In genomic region chr2:42008241-42008911, GRCh38 we compare ENCODE assay signal across 20 cellular contexts. TPM values are rescaled to one million over a fixed set of nuclear protein-coding genes. Genes with fewer than 3 reads are reported as not detected.
DNase-seq lines count a peak whose midpoint lies in the region; ATAC-seq and TF ChIP-seq lines count a peak whose summit lies in the region.
"Had no signal": no experiment of that assay in that cellular context is flagged by ENCODE, and none has a peak within 500 bp of the region (broad histone marks: within the 10 kb centered on the region; RNA-seq: fewer than 3 reads in every experiment).

No MANE protein-coding gene starts in this region.

- peak overlapping the region; percentile 52 for H4K91ac ChIP-seq in mesenchymal stem cell (ENCODE audit: low read length)

- H3K27ac ChIP-seq in left ventricle myocardium inferior (replicated peaks) (no peak overlapping the region), mesenchymal stem cell (ENCODE audit: low read length, poor library complexity, severe bottlenecking) (no peak overlapping the region), aorta (ENCODE audit: low read depth in 1 of 2, low read length in 2 of 2) (no peak overlapping the region), esophagus muscularis mucosa (replicated peaks in 1 of 4) (no peak overlapping the region)
- H3K27ac ChIP-seq: vagina had no signal

- H2BK15ac ChIP-seq in mesenchymal stem cell (ENCODE audit: low read depth, poor library complexity, severe bottlenecking): peak overlapping the region; percentile 49

- TF ChIP-seq POLR2A in esophagus muscularis mucosa (IDR thresholded peaks at IDR 0.05; ENCODE audit: low read depth): no peak

- no peak overlapping the region for H3K9ac ChIP-seq in mesenchymal stem cell (ENCODE audit: low read length)

- H2BK5ac ChIP-seq in mesenchymal stem cell (ENCODE audit: low read depth, low read length, poor library complexity, severe bottlenecking): no peak overlapping the region

- no peaks in the 10 kb centered on the region for H3K36me3 ChIP-seq in left ventricle myocardium inferior
- H3K36me3 ChIP-seq in mesenchymal stem cell (ENCODE audit: control insufficient read depth in 1 of 2, insufficient read depth in 2 of 2, low read depth in 1 of 2, low read length in 2 of 2): no peaks in the 10 kb centered on the region
- no peaks in the 10 kb centered on the region for H3K36me3 ChIP-seq in aorta (ENCODE audit: control insufficient read depth in 1 of 2, insufficient read depth in 2 of 2, low read length in 1 of 2)
- no peaks in the 10 kb centered on the region for H3K36me3 ChIP-seq in esophagus muscularis mucosa
- H3K36me3 ChIP-seq: vagina had no signal

- H3K4me2 ChIP-seq in mesenchymal stem cell (ENCODE audit: low read length, poor library complexity, severe bottlenecking): no peak overlapping the region
- H3K4me2 ChIP-seq: A549 had no signal

- peak overlapping the region in 1 of 2 experiments; percentile 32 for H2BK12ac ChIP-seq in mesenchymal stem cell (ENCODE audit: low read length in 2 of 2)

- peak overlapping the region in 1 of 2 experiments; percentile 47 for H3K4ac ChIP-seq in mesenchymal stem cell (ENCODE audit: low read depth in 1 of 2, low read length in 2 of 2)

- H3K9me3 ChIP-seq in left ventricle myocardium inferior (replicated peaks) (peaks cover 7% of the 10 kb centered on the region), mesenchymal stem cell (ENCODE audit: control insufficient read depth, low read length) (peaks cover 4% of the 10 kb centered on the region), aorta (ENCODE audit: control insufficient read depth, low read length) (no peaks in the 10 kb centered on the region), esophagus muscularis mucosa (no peaks in the 10 kb centered on the region)
- H3K9me3 ChIP-seq: vagina had no signal

- TF ChIP-seq CTCF in left ventricle myocardium inferior (IDR thresholded peaks at IDR 0.05; ENCODE audit: borderline replicate concordance) (no peak), choroid plexus epithelial cell (conservative IDR thresholded peaks at IDR 0.05; ENCODE audit: low read depth, low read length) (no peak), esophagus muscularis mucosa (IDR thresholded peaks at IDR 0.05) (no peak)

- H3K14ac ChIP-seq in mesenchymal stem cell (ENCODE audit: low read length in 2 of 2): no peak overlapping the region

- DNase-seq in left ventricle myocardium superior (no peak), left ventricle myocardium inferior (no peak), choroid plexus epithelial cell (ENCODE audit: low read depth) (peak; percentile 56), mesenchymal stem cell (peak; percentile 50), aorta (no peak), esophagus muscularis mucosa (ENCODE audit: extremely low spot score) (no peak)
- DNase-seq: activated CD4-positive, CD25-positive, alpha-beta regulatory T cell; activated effector memory CD4-positive, alpha-beta T cell treated with anti-CD3 and anti-CD28 coated beads, Interleukin-2, amount 50 U/mL, for 16 hours; head of caudate nucleus; HFFc6; NCI-H1694 treated with DMSO at 0.1 percent for 48 hours; NK-92 treated with Interleukin-12 subunit alpha and Interleukin-12 subunit beta, amount 100 ng/mL, for 24 hours; stimulated activated naive CD8-positive, alpha-beta T cell treated with anti-CD3 and anti-CD28 coated beads, Interleukin-15, Interleukin-2, amounts not matched to agents 100 U/mL and 50 U/mL, for 24 hours; T-helper 2 cell had no signal

- no peaks in the 10 kb centered on the region for H3K79me1 ChIP-seq in mesenchymal stem cell (replicated peaks; ENCODE audit: low read length, poor library complexity, severe bottlenecking)

- peak; percentile 37 for ATAC-seq in left ventricle myocardium superior
- ATAC-seq in aorta (ENCODE audit: low FRiP score): peak; percentile 13
- no peak for ATAC-seq in HG02852 (IDR thresholded peaks at IDR 0.05; ENCODE audit: unreplicated experiment)
- ATAC-seq in GM19463 (IDR thresholded peaks at IDR 0.05; ENCODE audit: unreplicated experiment): no peak
- ATAC-seq: A549; Right ventricle myocardium inferior; stimulated activated naive CD8-positive, alpha-beta T cell treated with anti-CD3 and anti-CD28 coated beads, Interleukin-15, Interleukin-2, amounts not matched to agents 100 U/mL and 50 U/mL, for 24 hours had no signal

- intact Hi-C loops in left ventricle myocardium superior (cut with micrococcal nuclease) (no loop called here), left ventricle myocardium inferior (cut with micrococcal nuclease) (no loop called here), aorta (cut with DNase I) (no loop called here), esophagus muscularis mucosa (cut with DNase I) (no loop called here)

- H3K27me3 ChIP-seq in left ventricle myocardium inferior (ENCODE audit: low read depth): no peaks in the 10 kb centered on the region
- peaks cover 0 to 17% of the 10 kb centered on the region in 2 experiments for H3K27me3 ChIP-seq in mesenchymal stem cell (ENCODE audit: control insufficient read depth in 1 of 2, insufficient read depth in 1 of 2, low read length in 2 of 2)
- H3K27me3 ChIP-seq in aorta (ENCODE audit: control insufficient read depth in 1 of 2, insufficient read depth in 2 of 2, low read length in 1 of 2): no peaks in the 10 kb centered on the region
- no peaks in the 10 kb centered on the region for H3K27me3 ChIP-seq in esophagus muscularis mucosa
- H3K27me3 ChIP-seq: vagina had no signal

- 73% methylated on average over 10 of the region's 10 CpGs for WGBS in mesenchymal stem cell
- 82 to 91% methylated on average over 10 of the region's 10 CpGs for WGBS in aorta, 2 donors
- 91% methylated on average over 10 of the region's 10 CpGs for WGBS in esophagus muscularis mucosa

- H3K4me1 ChIP-seq in left ventricle myocardium inferior (peaks cover 5% of the 10 kb centered on the region), mesenchymal stem cell (ENCODE audit: control insufficient read depth, insufficient read depth, low read depth, low read length) (peaks cover 21% of the 10 kb centered on the region), aorta (ENCODE audit: control insufficient read depth in 1 of 2, insufficient read depth in 2 of 2, low read length in 2 of 2) (no peaks in the 10 kb centered on the region), esophagus muscularis mucosa (peaks cover 0 to 7% (median 0%) of the 10 kb centered on the region in 4 donors)
- H3K4me1 ChIP-seq: A549 had no signal

- no peak overlapping the region for H3K23ac ChIP-seq in mesenchymal stem cell (ENCODE audit: low read length in 2 of 2)

- H2AK5ac ChIP-seq in mesenchymal stem cell (ENCODE audit: low read length, severe bottlenecking): no peak overlapping the region

- no peak overlapping the region for H4K8ac ChIP-seq in mesenchymal stem cell (ENCODE audit: low read length)

- no peak overlapping the region for H3K18ac ChIP-seq in mesenchymal stem cell (ENCODE audit: low read depth in 1 of 2, low read length in 2 of 2)

- no peak for TF ChIP-seq EP300 in esophagus muscularis mucosa (IDR thresholded peaks at IDR 0.05)

- H2AFZ ChIP-seq in mesenchymal stem cell (ENCODE audit: low read depth, low read length): no peak overlapping the region

- no peak overlapping the region for H2BK120ac ChIP-seq in mesenchymal stem cell (ENCODE audit: low read depth, low read length)

- H3K4me3 ChIP-seq in left ventricle myocardium inferior (no peak overlapping the region), choroid plexus epithelial cell (ENCODE audit: low read depth, low read length) (no peak overlapping the region), mesenchymal stem cell (ENCODE audit: insufficient read depth in 1 of 2, low read depth in 1 of 2, low read length in 2 of 2) (no peak overlapping the region), aorta (ENCODE audit: low read length in 2 of 2) (no peak overlapping the region), esophagus muscularis mucosa (no peak overlapping the region)
- H3K4me3 ChIP-seq: A549, vagina had no signal

RNA-seq across cellular contexts. Expression of gene PKDCC, which starts 39.4 kb away (rescaled TPM):
- total RNA-seq in left ventricle myocardium superior (77.1 TPM), left ventricle myocardium inferior (88.7 TPM), aorta (100 to 1,000 TPM; 148 to 258 TPM), esophagus muscularis mucosa (100 to 1,000 TPM; 102 to 290 (median 208) TPM)
- polyA plus RNA-seq in mesenchymal stem cell (2013, experiment 1 of 2): 35.7 TPM
- 35.3 TPM for polyA plus RNA-seq in mesenchymal stem cell (2013, experiment 2 of 2)
- polyA plus RNA-seq in aorta: 100 to 1,000 TPM in 1 of 2 donors, 10 to 100 TPM in 1; 48.8 to 182 TPM
- total RNA-seq: HFFc6 had no signal
- polyA plus RNA-seq: CD14-positive monocyte had no signal

Comparison
In these comparisons a context has a peak if more than half of its experiments do, and no peak if none do; other contexts are left out.
1. ATAC-seq: peak in left ventricle myocardium superior (single experiment) and aorta (single experiment); none in HG02852 (single experiment) and GM19463 (single experiment).
2. DNase-seq: peak in choroid plexus epithelial cell (single experiment) and mesenchymal stem cell (single experiment); none in left ventricle myocardium superior (single experiment), left ventricle myocardium inferior (single experiment), aorta (0 of 2) and esophagus muscularis mucosa (single experiment).